40 cellular contexts compared by ENCODE assay signal in the genomic region with DNA sequence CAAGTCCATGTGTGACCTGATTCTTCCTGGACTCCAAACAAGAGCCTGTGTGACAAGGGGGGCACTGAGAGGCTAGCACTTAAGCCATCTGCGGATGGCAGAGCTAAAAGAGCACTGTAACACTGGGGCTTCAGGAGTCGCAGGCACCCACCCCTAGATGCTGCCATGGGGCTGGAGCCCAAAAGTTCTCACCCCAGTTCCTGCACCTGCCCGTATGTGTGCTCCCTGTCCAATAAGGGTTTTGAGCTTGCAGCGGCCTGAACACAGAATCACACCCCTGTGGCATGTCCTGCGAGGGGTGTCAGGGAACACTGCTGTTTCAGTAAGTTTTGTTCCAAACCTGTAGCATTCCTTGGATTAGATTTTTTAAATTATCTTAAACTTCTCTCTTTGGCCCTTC. TPM values are rescaled to one million over a fixed set of nuclear protein-coding genes. Genes with fewer than 3 reads are reported as not detected.
"Had no signal": no experiment of that assay in that cellular context is flagged by ENCODE, and none has a peak within 500 bp of the region (broad histone marks: within the 10 kb centered on the region; RNA-seq: fewer than 3 reads in every experiment).

No MANE protein-coding gene starts in this region.

- H3K27me3 ChIP-seq: adrenal gland, ascending aorta, body of pancreas, brain microvascular endothelial cell, breast epithelium, cardiac muscle cell had no signal

- H3K4me3 Mint-ChIP-seq: activated naive CD4-positive, alpha-beta T cell treated with anti-CD3 and anti-CD28 coated beads for 36 hours; activated naive CD4-positive, alpha-beta T cell treated with anti-CD3 and anti-CD28 coated beads, Interleukin-2, amount 10 ng/mL, durations not matched to agents 7 days and 5 days; activated naive CD4-positive, alpha-beta T cell treated with anti-CD3 and anti-CD28 coated beads, Interleukin-2, amount 50 U/mL, for 24 hours; activated naive CD8-positive, alpha-beta T cell; activated naive CD8-positive, alpha-beta T cell treated with anti-CD3 and anti-CD28 coated beads for 36 hours; activated naive CD8-positive, alpha-beta T cell treated with anti-CD3 and anti-CD28 coated beads, Interleukin-2, amount 10 ng/mL, durations not matched to agents 7 days and 5 days; activated naive CD8-positive, alpha-beta T cell treated with anti-CD3 and anti-CD28 coated beads, Interleukin-2, amount 50 U/mL, for 24 hours; activated T-cell treated with anti-CD3 and anti-CD28 coated beads, Interleukin-2, amount 50 U/mL, for 24 hours; activated T-cell treated with anti-CD3 and anti-CD28 coated beads, Interleukin-2, amount 50 U/mL, for 4 hours; activated T-cell treated with anti-CD3 and anti-CD28 coated beads, Interleukin-2, amount 50 U/mL, for 72 hours; activated T-helper 1 cell treated with anti-CD3 and anti-CD28 coated beads, Interleukin-12 subunit alpha, Interleukin-12 subunit beta, Interleukin-2, Interleukin-4 antibody, amounts not matched to agents 30 ng/mL and 10 ng/mL and 1 ng/mL, durations not matched to agents 14 hours and 24 hours and 36 hours; activated T-helper 17 cell treated with anti-CD3 and anti-CD28 coated beads, Interleukin-2, amount 50 U/mL, for 72 hours; brain; central memory CD8-positive, alpha-beta T cell had no signal

- H3K4me1 ChIP-seq: adrenal gland, ascending aorta, breast epithelium had no signal

- H3K27ac Mint-ChIP-seq: activated naive CD4-positive, alpha-beta T cell treated with anti-CD3 and anti-CD28 coated beads for 36 hours; activated naive CD4-positive, alpha-beta T cell treated with anti-CD3 and anti-CD28 coated beads, Interleukin-2, amount 10 ng/mL, durations not matched to agents 7 days and 5 days; activated naive CD4-positive, alpha-beta T cell treated with anti-CD3 and anti-CD28 coated beads, Interleukin-2, amount 50 U/mL, for 24 hours; activated naive CD4-positive, alpha-beta T cell treated with anti-CD3 and anti-CD28 coated beads, Interleukin-2, amount 50 U/mL, for 72 hours; activated naive CD8-positive, alpha-beta T cell; activated naive CD8-positive, alpha-beta T cell treated with anti-CD3 and anti-CD28 coated beads for 36 hours; activated naive CD8-positive, alpha-beta T cell treated with anti-CD3 and anti-CD28 coated beads, Interleukin-2, amount 10 ng/mL, durations not matched to agents 7 days and 5 days; activated naive CD8-positive, alpha-beta T cell treated with anti-CD3 and anti-CD28 coated beads, Interleukin-2, amount 50 U/mL, for 24 hours; activated T-cell treated with anti-CD3 and anti-CD28 coated beads, Interleukin-2, amount 50 U/mL, for 24 hours; activated T-cell treated with anti-CD3 and anti-CD28 coated beads, Interleukin-2, amount 50 U/mL, for 72 hours; activated T-helper 1 cell treated with anti-CD3 and anti-CD28 coated beads, Interleukin-12 subunit alpha, Interleukin-12 subunit beta, Interleukin-2, Interleukin-4 antibody, amounts not matched to agents 30 ng/mL and 10 ng/mL and 1 ng/mL, durations not matched to agents 14 hours and 24 hours and 36 hours; activated T-helper 17 cell treated with anti-CD3 and anti-CD28 coated beads, Interleukin-2, amount 50 U/mL, for 72 hours; activated T-helper 2 cell treated with anti-CD3 and anti-CD28 coated beads, Interferon-gamma antibody, Interleukin-2, Interleukin-4, amounts not matched to agents 10 μg/mL and 5 μg/mL and 100 μg/mL, durations not matched to agents 14 hours and 24 hours and 36 hours; brain had no signal

- H3K27me3 Mint-ChIP-seq: activated naive CD4-positive, alpha-beta T cell treated with anti-CD3 and anti-CD28 coated beads, Interleukin-2, amount 10 ng/mL, durations not matched to agents 7 days and 5 days; activated naive CD8-positive, alpha-beta T cell treated with anti-CD3 and anti-CD28 coated beads, Interleukin-2, amount 50 U/mL, for 24 hours; activated T-helper 17 cell treated with anti-CD3 and anti-CD28 coated beads, Interleukin-2, amount 50 U/mL, for 72 hours; brain; central memory CD8-positive, alpha-beta T cell had no signal

- H3K9me3 ChIP-seq: adrenal gland, ascending aorta, body of pancreas, breast epithelium had no signal

- H3K27ac ChIP-seq: adrenal gland, ascending aorta, body of pancreas, brain microvascular endothelial cell, breast epithelium, cardiac muscle cell had no signal

- DNase-seq: activated effector memory CD4-positive, alpha-beta T cell treated with anti-CD3 and anti-CD28 coated beads, Interleukin-2, amount 50 U/mL, for 16 hours; activated effector memory CD4-positive, alpha-beta T cell treated with Interleukin-2 at 50 U/mL for 16 hours; activated gamma-delta T cell; activated gamma-delta T cell treated with Interleukin-2 at 50 U/mL for 16 hours; activated naive CD4-positive, alpha-beta T cell; activated naive CD4-positive, alpha-beta T cell treated with anti-CD3 and anti-CD28 coated beads for 36 hours; activated naive CD4-positive, alpha-beta T cell treated with anti-CD3 and anti-CD28 coated beads, Interleukin-2, amount 10 ng/mL, durations not matched to agents 7 days and 5 days; activated naive CD4-positive, alpha-beta T cell treated with anti-CD3 and anti-CD28 coated beads, Interleukin-2, amount 50 U/mL, for 16 hours; activated naive CD4-positive, alpha-beta T cell treated with Interleukin-2 at 50 U/mL for 16 hours; activated naive CD8-positive, alpha-beta T cell treated with anti-CD3 and anti-CD28 coated beads for 36 hours; activated naive CD8-positive, alpha-beta T cell treated with anti-CD3 and anti-CD28 coated beads, Interleukin-2, amount 10 ng/mL, durations not matched to agents 7 days and 5 days; activated naive CD8-positive, alpha-beta T cell treated with anti-CD3 and anti-CD28 coated beads, Interleukin-2, amount 50 U/mL, for 24 hours; activated T-cell treated with anti-CD3 and anti-CD28 coated beads for 4 hours; activated T-cell treated with anti-CD3 and anti-CD28 coated beads, Interleukin-2, amount 50 U/mL, for 1 hour; activated T-cell treated with anti-CD3 and anti-CD28 coated beads, Interleukin-2, amount 50 U/mL, for 24 hours; activated T-cell treated with anti-CD3 and anti-CD28 coated beads, Interleukin-2, amount 50 U/mL, for 4 hours; activated T-cell treated with anti-CD3 and anti-CD28 coated beads, Interleukin-2, amount 50 U/mL, for 48 hours; activated T-cell treated with anti-CD3 and anti-CD28 coated beads, Interleukin-2, amount 50 U/mL, for 72 hours; adrenal gland; amniotic stem cell; amygdala; anterior cingulate cortex; aorta; body of pancreas; brain microvascular endothelial cell; central memory CD4-positive, alpha-beta T cell; cerebellar nuclear complex had no signal

- H3K9me3 Mint-ChIP-seq: activated naive CD4-positive, alpha-beta T cell treated with anti-CD3 and anti-CD28 coated beads for 36 hours; activated naive CD4-positive, alpha-beta T cell treated with anti-CD3 and anti-CD28 coated beads, Interleukin-2, amount 10 ng/mL, durations not matched to agents 7 days and 5 days; activated T-cell treated with anti-CD3 and anti-CD28 coated beads, Interleukin-2, amount 50 U/mL, for 4 hours; activated T-helper 1 cell treated with anti-CD3 and anti-CD28 coated beads, Interleukin-12 subunit alpha, Interleukin-12 subunit beta, Interleukin-2, Interleukin-4 antibody, amounts not matched to agents 30 ng/mL and 10 ng/mL and 1 ng/mL, durations not matched to agents 14 hours and 24 hours and 36 hours; activated T-helper 17 cell treated with anti-CD3 and anti-CD28 coated beads, Interleukin-2, amount 50 U/mL, for 72 hours; activated T-helper 2 cell treated with anti-CD3 and anti-CD28 coated beads, Interferon-gamma antibody, Interleukin-2, Interleukin-4, amounts not matched to agents 10 μg/mL and 5 μg/mL and 100 μg/mL, durations not matched to agents 14 hours and 24 hours and 36 hours; brain; central memory CD8-positive, alpha-beta T cell had no signal

- FAIRE-seq: astrocyte, bronchial epithelial cell had no signal

- H3K4me3 ChIP-seq: adrenal gland, ascending aorta, body of pancreas, breast epithelium, cardiac muscle cell had no signal

- H3K36me3 Mint-ChIP-seq: activated naive CD4-positive, alpha-beta T cell treated with anti-CD3 and anti-CD28 coated beads, Interleukin-2, amount 50 U/mL, for 72 hours had no signal

- H3K4me1 Mint-ChIP-seq: activated naive CD4-positive, alpha-beta T cell treated with anti-CD3 and anti-CD28 coated beads, Interleukin-2, amount 10 ng/mL, durations not matched to agents 7 days and 5 days; activated naive CD4-positive, alpha-beta T cell treated with anti-CD3 and anti-CD28 coated beads, Interleukin-2, amount 50 U/mL, for 24 hours; activated naive CD8-positive, alpha-beta T cell treated with anti-CD3 and anti-CD28 coated beads for 36 hours; activated naive CD8-positive, alpha-beta T cell treated with anti-CD3 and anti-CD28 coated beads, Interleukin-2, amount 50 U/mL, for 24 hours; activated T-helper 17 cell treated with anti-CD3 and anti-CD28 coated beads, Interleukin-2, amount 50 U/mL, for 72 hours; brain; central memory CD8-positive, alpha-beta T cell had no signal

- H3K36me3 ChIP-seq: adrenal gland, breast epithelium, cardiac muscle cell had no signal

- ATAC-seq: activated naive CD4-positive, alpha-beta T cell treated with anti-CD3 and anti-CD28 coated beads, Interleukin-2, amount 50 U/mL, for 72 hours; activated naive CD8-positive, alpha-beta T cell treated with anti-CD3 and anti-CD28 coated beads, Interleukin-2, amount 50 U/mL, for 24 hours; activated T-cell treated with anti-CD3 and anti-CD28 coated beads, Interleukin-2, amount 50 U/mL, for 4 hours; activated T-cell treated with anti-CD3 and anti-CD28 coated beads, Interleukin-2, amount 50 U/mL, for 72 hours; activated T-helper 17 cell treated with anti-CD3 and anti-CD28 coated beads, Interleukin-2, amount 50 U/mL, for 72 hours; body of pancreas had no signal

RNA-seq across cellular contexts. Expression of gene GPR37, which starts 53.2 kb away (rescaled TPM):
- total RNA-seq: activated naive CD4-positive, alpha-beta T cell treated with anti-CD3 and anti-CD28 coated beads for 36 hours; activated naive CD4-positive, alpha-beta T cell treated with anti-CD3 and anti-CD28 coated beads, Interleukin-2, amount 50 U/mL, for 72 hours; activated naive CD8-positive, alpha-beta T cell treated with anti-CD3 and anti-CD28 coated beads for 36 hours; activated naive CD8-positive, alpha-beta T cell treated with anti-CD3 and anti-CD28 coated beads, Interleukin-2, amount 10 ng/mL, durations not matched to agents 7 days and 5 days; activated T-cell treated with anti-CD3 and anti-CD28 coated beads, Interleukin-2, amount 50 U/mL, for 4 hours; activated T-cell treated with anti-CD3 and anti-CD28 coated beads, Interleukin-2, amount 50 U/mL, for 72 hours; activated T-helper 1 cell treated with anti-CD3 and anti-CD28 coated beads, Interleukin-12 subunit alpha, Interleukin-12 subunit beta, Interleukin-2, Interleukin-4 antibody, amounts not matched to agents 30 ng/mL and 10 ng/mL and 1 ng/mL, durations not matched to agents 14 hours and 24 hours and 36 hours; activated T-helper 17 cell treated with anti-CD3 and anti-CD28 coated beads, Interleukin-2, amount 50 U/mL, for 72 hours; activated T-helper 2 cell treated with anti-CD3 and anti-CD28 coated beads, Interferon-gamma antibody, Interleukin-2, Interleukin-4, amounts not matched to agents 10 μg/mL and 5 μg/mL and 100 μg/mL, durations not matched to agents 14 hours and 24 hours and 36 hours; ascending aorta had no signal
